Comparison of ENCODE assay signal across 30 cellular contexts in genomic region chr14:76083796-76084195, GRCh38.
DNase-seq lines count a peak whose midpoint lies in the region; ATAC-seq, FAIRE-seq and TF ChIP-seq lines count a peak whose summit lies in the region.
"Had no signal": no experiment of that assay in that cellular context is flagged by ENCODE, and none has a peak within 500 bp of the region (broad histone marks: within the 10 kb centered on the region; RNA-seq: fewer than 3 reads in every experiment).

No MANE protein-coding gene starts in this region.

- POLR2A ChIA-PET in K562 (lab: Yijun Ruan, JAX) = interaction anchor here (0.5 to 1.0 kb wide), 5 partner anchors 10 to 560 kb away, joined by 3 read pairs; no protein-coding TSS in a partner anchor
- POLR2A ChIA-PET in activated CD4-positive, alpha-beta T cell treated with anti-CD3 and anti-CD28 coated beads for 36 hours (lab: Charles Lee) = no interaction called here

- DNase-seq in DMS 273 (lab: John Stamatoyannopoulos, UW; ENCODE audit: unreplicated experiment) (peak; percentile 38), DMS 273 treated with DMSO at 0.1 percent for 48 hours (lab: John Stamatoyannopoulos, UW) (no peak), K562 (ENCODE audit: extremely low read depth in 1 of 4, low spot score in 3 of 4) (peak; percentile 61 to 67 (median 64)), head of caudate nucleus (peak in 37 of 42 donors; percentile 25 to 79 (median 50)), SKM-1 (lab: John Stamatoyannopoulos, UW; ENCODE audit: unreplicated experiment) (no peak)
- no peak for DNase-seq in stimulated activated naive B cell treated with anti-CD40 and anti-IgM and Interleukin-4, amounts not matched to agents 10 μg/mL and 1 μg/mL and 100 μg/mL, for 72 hours
- no peak for DNase-seq in activated CD4-positive, alpha-beta T cell treated with anti-CD3 and anti-CD28 coated beads for 1 hour
- no peak for DNase-seq in activated CD4-positive, alpha-beta T cell treated with anti-CD3 and anti-CD28 coated beads for 36 hours
- DNase-seq: activated CD4-positive, alpha-beta T cell treated with anti-CD3 and anti-CD28 coated beads for 4 hours; activated CD8-positive, alpha-beta memory T cell treated with anti-CD3 and anti-CD28 coated beads for 24 hours; DMS53; effector memory CD8-positive, alpha-beta T cell; erythroblast; HCEC 1CT; heart left ventricle; KBM-7; mucosa of descending colon; NCI-H1092; NCI-H187; NCI-H2227 treated with DMSO at 0.1 percent for 48 hours; SHP77; stimulated activated CD4-positive, alpha-beta T cell treated with anti-CD3 and anti-CD28 coated beads, Interleukin-4, amount 100 ng/mL, for 4 hours had no signal

- no TSS peak for BruUV-seq in K562 (replicated peaks; lab: Mats Ljungman, UMichigan)

- no peak for TF ChIP-seq POLR2A in K562 (conservative IDR thresholded peaks at IDR 0.05)

- no peak overlapping the region for H3K4me3 Mint-ChIP-seq in stimulated activated naive B cell treated with anti-CD40 and anti-IgM and Interleukin-4, amounts not matched to agents 10 μg/mL and 1 μg/mL and 100 μg/mL, for 72 hours
- H3K4me3 Mint-ChIP-seq in activated CD4-positive, alpha-beta T cell treated with anti-CD3 and anti-CD28 coated beads for 36 hours = no peak overlapping the region
- H3K4me3 Mint-ChIP-seq: effector memory CD8-positive, alpha-beta T cell; natural killer cell treated with Interleukin-12 subunit alpha and Interleukin-12 subunit beta and Interleukin-15 and Interleukin-18, amount 100 ng/mL, for 72 hours; T-helper 2 cell treated with Interferon-gamma antibody and Interleukin-4, amounts not matched to agents 5 μg/mL and 100 μg/mL, for 36 hours had no signal

- no peaks in the 10 kb centered on the region; a peak in 1 of 5 replicates for H3K4me1 ChIP-seq in K562 (replicated peaks in 1 of 2; ENCODE audit: control insufficient read depth in 2 of 2, insufficient read depth in 2 of 2, low read length in 2 of 2)
- H3K4me1 ChIP-seq: breast epithelium had no signal

- ATAC-seq in K562 = peak; percentile 87
- ATAC-seq in stimulated activated naive B cell treated with anti-CD40 and anti-IgM and Interleukin-4, amounts not matched to agents 10 μg/mL and 1 μg/mL and 100 μg/mL, for 72 hours (replicated peaks) = no peak
- ATAC-seq in activated CD4-positive, alpha-beta T cell treated with anti-CD3 and anti-CD28 coated beads for 36 hours = no peak
- ATAC-seq: activated naive CD4-positive, alpha-beta T cell treated with anti-CD3 and anti-CD28 coated beads, Interleukin-2, amount 50 U/mL, for 72 hours; effector memory CD8-positive, alpha-beta T cell; heart left ventricle; mucosa of descending colon; natural killer cell treated with Interleukin-12 subunit alpha and Interleukin-12 subunit beta and Interleukin-15 and Interleukin-18, amount 100 ng/mL, for 72 hours; Panc1 had no signal

- TF ChIP-seq RAD21 in K562 (CRISPR knock-in tag; conservative IDR thresholded peaks at IDR 0.05 in 1 of 2, IDR thresholded peaks at IDR 0.05 in 1 of 2) = no peak

- no peak for FAIRE-seq in K562 (lab: Jason Lieb, UNC)
- FAIRE-seq: GM12892 had no signal

- in situ Hi-C loops in K562 (cut with MboI) = no loop called here

- H3K4me1 Mint-ChIP-seq in stimulated activated naive B cell treated with anti-CD40 and anti-IgM and Interleukin-4, amounts not matched to agents 10 μg/mL and 1 μg/mL and 100 μg/mL, for 72 hours = no peaks in the 10 kb centered on the region
- no peaks in the 10 kb centered on the region for H3K4me1 Mint-ChIP-seq in activated CD4-positive, alpha-beta T cell treated with anti-CD3 and anti-CD28 coated beads for 36 hours

- 28% methylated on average over 8 of the region's 13 CpGs for WGBS in K562 (ENCODE audit: insufficient coverage, low coverage, missing lambda C conversion rate)

- intact Hi-C loops in K562 (cut with micrococcal nuclease) (no loop called here), head of caudate nucleus (cut with DNase I) (no loop called here)
- intact Hi-C loops in activated CD4-positive, alpha-beta T cell treated with anti-CD3 and anti-CD28 coated beads for 36 hours (cut with DNase I, micrococcal nuclease) = no loop called here

- H3K27me3 Mint-ChIP-seq in stimulated activated naive B cell treated with anti-CD40 and anti-IgM and Interleukin-4, amounts not matched to agents 10 μg/mL and 1 μg/mL and 100 μg/mL, for 72 hours = no peaks in the 10 kb centered on the region
- H3K27me3 Mint-ChIP-seq in activated CD4-positive, alpha-beta T cell treated with anti-CD3 and anti-CD28 coated beads for 36 hours = no peaks in the 10 kb centered on the region
- H3K27me3 Mint-ChIP-seq: natural killer cell treated with Interleukin-12 subunit alpha and Interleukin-12 subunit beta and Interleukin-15 and Interleukin-18, amount 100 ng/mL, for 72 hours had no signal

- peaks cover 4% of the 10 kb centered on the region; the same call in 1 of the 2 replicates for H4K20me1 ChIP-seq in K562 (replicated peaks; ENCODE audit: control insufficient read depth, insufficient read depth, low read length)

- H3K27ac ChIP-seq in K562 (ENCODE audit: extremely low read depth, low read depth, low read length) = no peak overlapping the region
- H3K27ac ChIP-seq: 22Rv1, breast epithelium, heart left ventricle had no signal

- no peak overlapping the region for H3K9ac ChIP-seq in K562 (ENCODE audit: insufficient read depth in 1 of 2, low read depth in 2 of 2, low read length in 2 of 2)

- no peak overlapping the region for H2AFZ ChIP-seq in K562 (ENCODE audit: low read depth, low read length)

- no peaks in the 10 kb centered on the region for H3K36me3 ChIP-seq in K562 (ENCODE audit: control insufficient read depth, insufficient read depth, low read length)
- H3K36me3 ChIP-seq: breast epithelium had no signal

- H3K9me3 ChIP-seq in K562 (replicated peaks; ENCODE audit: control insufficient read depth, insufficient read depth, low read depth, low read length) = no peaks in the 10 kb centered on the region
- H3K9me3 ChIP-seq: breast epithelium, heart left ventricle, mucosa of descending colon had no signal

- H3K9me3 Mint-ChIP-seq in stimulated activated naive B cell treated with anti-CD40 and anti-IgM and Interleukin-4, amounts not matched to agents 10 μg/mL and 1 μg/mL and 100 μg/mL, for 72 hours = no peaks in the 10 kb centered on the region
- no peaks in the 10 kb centered on the region for H3K9me3 Mint-ChIP-seq in activated CD4-positive, alpha-beta T cell treated with anti-CD3 and anti-CD28 coated beads for 36 hours (ENCODE audit: low read depth)
- H3K9me3 Mint-ChIP-seq: activated naive CD4-positive, alpha-beta T cell treated with anti-CD3 and anti-CD28 coated beads, Interleukin-2, amount 50 U/mL, for 72 hours; effector memory CD8-positive, alpha-beta T cell; natural killer cell treated with Interleukin-12 subunit alpha and Interleukin-12 subunit beta and Interleukin-15 and Interleukin-18, amount 100 ng/mL, for 72 hours; T-helper 2 cell treated with Interferon-gamma antibody and Interleukin-4, amounts not matched to agents 5 μg/mL and 100 μg/mL, for 36 hours had no signal

- CTCF ChIA-PET in K562 (lab: Yijun Ruan, JAX; ENCODE audit: low intra/inter-chr PET ratio) = no interaction called here
- CTCF ChIA-PET in activated CD4-positive, alpha-beta T cell treated with anti-CD3 and anti-CD28 coated beads for 36 hours (lab: Charles Lee) = no interaction called here

- H3K27me3 ChIP-seq in K562 (ENCODE audit: control insufficient read depth in 2 of 2, insufficient read depth in 2 of 2, low read length in 2 of 2) = peaks cover 3 to 49% of the 10 kb centered on the region in 2 experiments; a peak in 4 of 5 replicates
- H3K27me3 ChIP-seq: breast epithelium, heart left ventricle had no signal

- H3K9me1 ChIP-seq in K562 (ENCODE audit: control insufficient read depth, insufficient read depth, low read length) = no peaks in the 10 kb centered on the region

- H3K4me3 ChIP-seq in K562 = no peak overlapping the region
- H3K4me3 ChIP-seq: breast epithelium, heart left ventricle, lung, mucosa of descending colon had no signal

- no peak for TF ChIP-seq CTCF in K562 (IDR thresholded peaks at IDR 0.05 in 2 of 3, conservative IDR thresholded peaks at IDR 0.05 in 1 of 3; ENCODE audit: insufficient read depth in 2 of 3, low read depth in 1 of 3, low read length in 3 of 3)

- no peak for TF ChIP-seq EP300 in K562 (IDR thresholded peaks at IDR 0.05; ENCODE audit: low read length)

- H3K27ac Mint-ChIP-seq in stimulated activated naive B cell treated with anti-CD40 and anti-IgM and Interleukin-4, amounts not matched to agents 10 μg/mL and 1 μg/mL and 100 μg/mL, for 72 hours = peak overlapping the region; percentile 20
- H3K27ac Mint-ChIP-seq in activated CD4-positive, alpha-beta T cell treated with anti-CD3 and anti-CD28 coated beads for 36 hours = no peak overlapping the region
- H3K27ac Mint-ChIP-seq: activated naive CD4-positive, alpha-beta T cell treated with anti-CD3 and anti-CD28 coated beads, Interleukin-2, amount 50 U/mL, for 72 hours; effector memory CD8-positive, alpha-beta T cell; natural killer cell treated with Interleukin-12 subunit alpha and Interleukin-12 subunit beta and Interleukin-15 and Interleukin-18, amount 100 ng/mL, for 72 hours; T-helper 2 cell treated with Interferon-gamma antibody and Interleukin-4, amounts not matched to agents 5 μg/mL and 100 μg/mL, for 36 hours had no signal

- peaks cover 7 to 10% of the 10 kb centered on the region in 2 donors for H3K36me3 Mint-ChIP-seq in stimulated activated naive B cell treated with anti-CD40 and anti-IgM and Interleukin-4, amounts not matched to agents 10 μg/mL and 1 μg/mL and 100 μg/mL, for 72 hours
- H3K36me3 Mint-ChIP-seq in activated CD4-positive, alpha-beta T cell treated with anti-CD3 and anti-CD28 coated beads for 36 hours (ENCODE audit: low read depth) = no peaks in the 10 kb centered on the region
- H3K36me3 Mint-ChIP-seq: activated naive CD4-positive, alpha-beta T cell treated with anti-CD3 and anti-CD28 coated beads, Interleukin-2, amount 50 U/mL, for 72 hours; natural killer cell treated with Interleukin-12 subunit alpha and Interleukin-12 subunit beta and Interleukin-15 and Interleukin-18, amount 100 ng/mL, for 72 hours had no signal

- no peak overlapping the region for H3K4me2 ChIP-seq in K562 (ENCODE audit: insufficient read depth, low read length)

- no peaks in the 10 kb centered on the region for H3K79me2 ChIP-seq in K562 (ENCODE audit: control insufficient read depth, insufficient read depth, low read length)

TF ChIP-seq in K562, 482 proteins besides CTCF, POLR2A, EP300 and RAD21 (continues in another document):
- TF ChIP-seq ZNF79 (CRISPR knock-in tag; IDR thresholded peaks at IDR 0.05; ENCODE audit: low read depth) = no peak
- no peak for TF ChIP-seq ATF1 (CRISPR knock-in tag; IDR thresholded peaks at IDR 0.05)
- 0 out of 2 replicates have a peak, but pooled peaks have one; percentile 26 for TF ChIP-seq ATF1 (tag; IDR thresholded peaks at IDR 0.05)
- TF ChIP-seq EGR1 (conservative IDR thresholded peaks at IDR 0.05) = peak; percentile 18; the same call in 1 of the 2 replicates
- TF ChIP-seq CREM (IDR thresholded peaks at IDR 0.05; ENCODE audit: low read depth) = peak; percentile 63

Comparison
In these comparisons a context has a peak if more than half of its experiments do, and no peak if none do; other contexts are left out.
1. DNase-seq: peak in DMS 273 (single experiment), K562 (4 of 4) and head of caudate nucleus (37 of 42); none in DMS 273 treated with DMSO at 0.1 percent for 48 hours (single experiment), stimulated activated naive B cell treated with anti-CD40 and anti-IgM and Interleukin-4, amounts not matched to agents 10 μg/mL and 1 μg/mL and 100 μg/mL, for 72 hours (single experiment), activated CD4-positive, alpha-beta T cell treated with anti-CD3 and anti-CD28 coated beads for 1 hour (single experiment), SKM-1 (single experiment) and activated CD4-positive, alpha-beta T cell treated with anti-CD3 and anti-CD28 coated beads for 36 hours (single experiment).